In the genomic region with DNA sequence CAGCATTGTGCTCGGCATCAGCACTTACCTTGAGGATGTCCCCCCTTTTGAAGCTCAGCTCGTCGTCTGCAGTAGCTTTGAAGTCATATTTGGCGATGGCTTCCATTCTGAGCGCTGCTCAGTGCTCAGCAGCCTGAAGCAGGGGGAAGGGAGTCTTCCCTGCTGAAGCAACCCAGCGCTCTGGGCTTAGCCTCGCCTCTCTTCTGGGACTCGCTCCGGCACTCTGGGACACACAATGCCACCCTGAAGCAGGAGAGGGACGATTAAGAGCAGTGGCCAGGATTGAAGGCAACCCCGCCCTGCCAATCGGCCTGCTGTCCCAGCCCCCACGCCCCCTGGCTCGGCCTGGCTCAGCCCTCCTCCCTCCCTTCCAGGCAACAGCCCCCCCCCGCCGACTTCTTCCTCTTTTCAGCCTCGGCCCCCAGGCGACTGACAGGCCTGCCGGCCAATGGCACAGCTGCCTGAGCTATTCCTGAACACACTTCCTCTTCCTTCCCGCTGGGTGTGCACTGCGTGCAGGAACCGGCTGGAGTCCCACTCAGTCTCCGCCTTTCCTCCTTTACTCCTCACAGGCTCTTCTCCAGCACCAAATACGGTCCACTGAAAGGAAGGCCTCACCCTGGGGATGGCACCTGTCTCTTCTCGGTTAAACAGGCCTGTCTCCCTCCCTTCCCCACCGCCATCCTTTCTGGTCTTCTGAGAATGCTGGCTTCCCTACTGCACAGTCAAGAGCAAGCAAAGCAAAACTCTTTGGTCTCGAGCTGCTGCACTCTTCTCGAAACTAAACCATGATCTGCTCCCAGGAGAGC, we compare ENCODE assay signal across 1 cellular context.
TF ChIP-seq lines count a peak whose summit lies in the region.

No MANE protein-coding gene starts in this region.

TF ChIP-seq in HepG2, 621 proteins besides CTCF, POLR2A, EP300 and RAD21 (continued from another document and continues in another):
- TF ChIP-seq, protein P1, sequence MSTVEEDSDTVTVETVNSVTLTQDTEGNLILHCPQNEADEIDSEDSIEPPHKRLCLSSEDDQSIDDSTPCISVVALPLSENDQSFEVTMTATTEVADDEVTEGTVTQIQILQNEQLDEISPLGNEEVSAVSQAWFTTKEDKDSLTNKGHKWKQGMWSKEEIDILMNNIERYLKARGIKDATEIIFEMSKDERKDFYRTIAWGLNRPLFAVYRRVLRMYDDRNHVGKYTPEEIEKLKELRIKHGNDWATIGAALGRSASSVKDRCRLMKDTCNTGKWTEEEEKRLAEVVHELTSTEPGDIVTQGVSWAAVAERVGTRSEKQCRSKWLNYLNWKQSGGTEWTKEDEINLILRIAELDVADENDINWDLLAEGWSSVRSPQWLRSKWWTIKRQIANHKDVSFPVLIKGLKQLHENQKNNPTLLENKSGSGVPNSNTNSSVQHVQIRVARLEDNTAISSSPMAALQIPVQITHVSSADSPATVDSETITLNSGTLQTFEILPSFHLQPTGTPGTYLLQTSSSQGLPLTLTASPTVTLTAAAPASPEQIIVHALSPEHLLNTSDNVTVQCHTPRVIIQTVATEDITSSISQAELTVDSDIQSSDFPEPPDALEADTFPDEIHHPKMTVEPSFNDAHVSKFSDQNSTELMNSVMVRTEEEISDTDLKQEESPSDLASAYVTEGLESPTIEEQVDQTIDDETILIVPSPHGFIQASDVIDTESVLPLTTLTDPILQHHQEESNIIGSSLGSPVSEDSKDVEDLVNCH (CRISPR knock-in tag; IDR thresholded peaks at IDR 0.05): no peak
- no peak; the same call in 1 of the 2 replicates for TF ChIP-seq NCOR1 (IDR thresholded peaks at IDR 0.05; ENCODE audit: borderline replicate concordance, low read length)
- TF ChIP-seq FIP1L1 (IDR thresholded peaks at IDR 0.05; ENCODE audit: borderline replicate concordance, insufficient read depth, low read depth, low read length): no peak
- TF ChIP-seq, protein P2, sequence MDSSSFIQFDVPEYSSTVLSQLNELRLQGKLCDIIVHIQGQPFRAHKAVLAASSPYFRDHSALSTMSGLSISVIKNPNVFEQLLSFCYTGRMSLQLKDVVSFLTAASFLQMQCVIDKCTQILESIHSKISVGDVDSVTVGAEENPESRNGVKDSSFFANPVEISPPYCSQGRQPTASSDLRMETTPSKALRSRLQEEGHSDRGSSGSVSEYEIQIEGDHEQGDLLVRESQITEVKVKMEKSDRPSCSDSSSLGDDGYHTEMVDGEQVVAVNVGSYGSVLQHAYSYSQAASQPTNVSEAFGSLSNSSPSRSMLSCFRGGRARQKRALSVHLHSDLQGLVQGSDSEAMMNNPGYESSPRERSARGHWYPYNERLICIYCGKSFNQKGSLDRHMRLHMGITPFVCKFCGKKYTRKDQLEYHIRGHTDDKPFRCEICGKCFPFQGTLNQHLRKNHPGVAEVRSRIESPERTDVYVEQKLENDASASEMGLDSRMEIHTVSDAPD (CRISPR knock-in tag; IDR thresholded peaks at IDR 0.05): no peak
- no peak; the same call in 1 of the 2 replicates for TF ChIP-seq ZSCAN21 (CRISPR knock-in tag; IDR thresholded peaks at IDR 0.05; ENCODE audit: borderline replicate concordance)
- TF ChIP-seq PPARG (CRISPR knock-in tag; conservative IDR thresholded peaks at IDR 0.05): peak; percentile 61; the same call in 1 of the 2 replicates
- peak; percentile 34; the same call in 1 of the 2 replicates for TF ChIP-seq NR2F6 (IDR thresholded peaks at IDR 0.05)
- 0 out of 2 replicates have a peak, but pooled peaks have one; percentile 35 for TF ChIP-seq NR2F6 (CRISPR knock-in tag; IDR thresholded peaks at IDR 0.05)
- TF ChIP-seq HOXA7 (CRISPR knock-in tag; IDR thresholded peaks at IDR 0.05): no peak
- TF ChIP-seq ZNF644 (CRISPR knock-in tag; IDR thresholded peaks at IDR 0.05; ENCODE audit: low read depth): no peak
- peak; percentile 41 for TF ChIP-seq NCOA2 (CRISPR knock-in tag; IDR thresholded peaks at IDR 0.05)
- TF ChIP-seq TAF15 (IDR thresholded peaks at IDR 0.05; ENCODE audit: low read depth, low read length, poor library complexity, severe bottlenecking): no peak
- TF ChIP-seq SP5 (CRISPR knock-in tag; IDR thresholded peaks at IDR 0.05; ENCODE audit: borderline replicate concordance, low read depth): 0 out of 2 replicates have a peak, but pooled peaks have one; percentile 39
- TF ChIP-seq MIER3 (CRISPR knock-in tag; IDR thresholded peaks at IDR 0.05; ENCODE audit: borderline replicate concordance): peak; percentile 71; the same call in 1 of the 2 replicates
- no peak for TF ChIP-seq ZNF326 (CRISPR knock-in tag; IDR thresholded peaks at IDR 0.05; ENCODE audit: borderline replicate concordance)
- TF ChIP-seq ELF4 (CRISPR knock-in tag; IDR thresholded peaks at IDR 0.05; ENCODE audit: borderline replicate concordance): peak; percentile 83; the same call in 1 of the 2 replicates
- TF ChIP-seq ZNF563 (CRISPR knock-in tag; IDR thresholded peaks at IDR 0.05): no peak
- no peak for TF ChIP-seq GPN1 (CRISPR knock-in tag; IDR thresholded peaks at IDR 0.05; ENCODE audit: borderline replicate concordance)
- TF ChIP-seq PTBP1 (IDR thresholded peaks at IDR 0.05; ENCODE audit: low read depth, low read length, poor library complexity, severe bottlenecking): no peak
- TF ChIP-seq ZNF33B (CRISPR knock-in tag; IDR thresholded peaks at IDR 0.05): no peak; the same call in 1 of the 2 replicates
- TF ChIP-seq ZNF382 (CRISPR knock-in tag; IDR thresholded peaks at IDR 0.05; ENCODE audit: borderline replicate concordance): no peak
- TF ChIP-seq CBX2 (IDR thresholded peaks at IDR 0.05; ENCODE audit: low read depth, low read length): no peak
- TF ChIP-seq CBX2 (CRISPR knock-in tag; IDR thresholded peaks at IDR 0.05; ENCODE audit: low read depth): no peak
- no peak; the same call in 1 of the 2 replicates for TF ChIP-seq SP140L (CRISPR knock-in tag; IDR thresholded peaks at IDR 0.05; ENCODE audit: borderline replicate concordance)
- no peak for TF ChIP-seq SMARCE1 (IDR thresholded peaks at IDR 0.05; ENCODE audit: borderline replicate concordance)
- peak; percentile 88 for TF ChIP-seq PHF20 (CRISPR knock-in tag; IDR thresholded peaks at IDR 0.05)
- no peak for TF ChIP-seq SKI (IDR thresholded peaks at IDR 0.05; ENCODE audit: partially characterized antibody)
- no peak for TF ChIP-seq KDM1A (CRISPR knock-in tag; IDR thresholded peaks at IDR 0.05)
- 0 out of 2 replicates have a peak, but pooled peaks have one; percentile 53 for TF ChIP-seq ZNF468 (CRISPR knock-in tag; IDR thresholded peaks at IDR 0.05)
- peak; percentile 51 for TF ChIP-seq HDAC2 (CRISPR knock-in tag; IDR thresholded peaks at IDR 0.05)
- TF ChIP-seq ZFP82 (CRISPR knock-in tag; IDR thresholded peaks at IDR 0.05; ENCODE audit: borderline replicate concordance): peak; percentile 48; the same call in 1 of the 2 replicates
- TF ChIP-seq SRSF1 (optimal IDR thresholded peaks at IDR 0.05; ENCODE audit: low read depth, low read length): peak; percentile 84
- TF ChIP-seq ZNF20 (CRISPR knock-in tag; IDR thresholded peaks at IDR 0.05): no peak
- TF ChIP-seq HMG20B (CRISPR knock-in tag; conservative IDR thresholded peaks at IDR 0.05): peak; percentile 34; the same call in 1 of the 2 replicates
- no peak for TF ChIP-seq ARNT (IDR thresholded peaks at IDR 0.05)
- no peak for TF ChIP-seq BHLHE40 (IDR thresholded peaks at IDR 0.05; ENCODE audit: low read length)
- peak; percentile 20; the same call in 1 of the 2 replicates for TF ChIP-seq REPIN1 (CRISPR knock-in tag; IDR thresholded peaks at IDR 0.05; ENCODE audit: borderline replicate concordance, low read depth)
- no peak for TF ChIP-seq ZNF333 (CRISPR knock-in tag; IDR thresholded peaks at IDR 0.05; ENCODE audit: borderline replicate concordance)
- TF ChIP-seq, protein P3, sequence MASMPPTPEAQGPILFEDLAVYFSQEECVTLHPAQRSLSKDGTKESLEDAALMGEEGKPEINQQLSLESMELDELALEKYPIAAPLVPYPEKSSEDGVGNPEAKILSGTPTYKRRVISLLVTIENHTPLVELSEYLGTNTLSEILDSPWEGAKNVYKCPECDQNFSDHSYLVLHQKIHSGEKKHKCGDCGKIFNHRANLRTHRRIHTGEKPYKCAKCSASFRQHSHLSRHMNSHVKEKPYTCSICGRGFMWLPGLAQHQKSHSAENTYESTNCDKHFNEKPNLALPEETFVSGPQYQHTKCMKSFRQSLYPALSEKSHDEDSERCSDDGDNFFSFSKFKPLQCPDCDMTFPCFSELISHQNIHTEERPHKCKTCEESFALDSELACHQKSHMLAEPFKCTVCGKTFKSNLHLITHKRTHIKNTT (CRISPR knock-in tag; IDR thresholded peaks at IDR 0.05): no peak
- TF ChIP-seq MLLT10 (CRISPR knock-in tag; IDR thresholded peaks at IDR 0.05): no peak
- TF ChIP-seq MTF2 (CRISPR knock-in tag; IDR thresholded peaks at IDR 0.05; ENCODE audit: borderline replicate concordance): no peak
- peak; percentile 72 for TF ChIP-seq ZMYM4 (CRISPR knock-in tag; IDR thresholded peaks at IDR 0.05)
- TF ChIP-seq, protein P4, sequence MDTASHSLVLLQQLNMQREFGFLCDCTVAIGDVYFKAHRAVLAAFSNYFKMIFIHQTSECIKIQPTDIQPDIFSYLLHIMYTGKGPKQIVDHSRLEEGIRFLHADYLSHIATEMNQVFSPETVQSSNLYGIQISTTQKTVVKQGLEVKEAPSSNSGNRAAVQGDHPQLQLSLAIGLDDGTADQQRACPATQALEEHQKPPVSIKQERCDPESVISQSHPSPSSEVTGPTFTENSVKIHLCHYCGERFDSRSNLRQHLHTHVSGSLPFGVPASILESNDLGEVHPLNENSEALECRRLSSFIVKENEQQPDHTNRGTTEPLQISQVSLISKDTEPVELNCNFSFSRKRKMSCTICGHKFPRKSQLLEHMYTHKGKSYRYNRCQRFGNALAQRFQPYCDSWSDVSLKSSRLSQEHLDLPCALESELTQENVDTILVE (CRISPR knock-in tag; IDR thresholded peaks at IDR 0.05): peak; percentile 51; the same call in 1 of the 2 replicates
- TF ChIP-seq, protein P5, sequence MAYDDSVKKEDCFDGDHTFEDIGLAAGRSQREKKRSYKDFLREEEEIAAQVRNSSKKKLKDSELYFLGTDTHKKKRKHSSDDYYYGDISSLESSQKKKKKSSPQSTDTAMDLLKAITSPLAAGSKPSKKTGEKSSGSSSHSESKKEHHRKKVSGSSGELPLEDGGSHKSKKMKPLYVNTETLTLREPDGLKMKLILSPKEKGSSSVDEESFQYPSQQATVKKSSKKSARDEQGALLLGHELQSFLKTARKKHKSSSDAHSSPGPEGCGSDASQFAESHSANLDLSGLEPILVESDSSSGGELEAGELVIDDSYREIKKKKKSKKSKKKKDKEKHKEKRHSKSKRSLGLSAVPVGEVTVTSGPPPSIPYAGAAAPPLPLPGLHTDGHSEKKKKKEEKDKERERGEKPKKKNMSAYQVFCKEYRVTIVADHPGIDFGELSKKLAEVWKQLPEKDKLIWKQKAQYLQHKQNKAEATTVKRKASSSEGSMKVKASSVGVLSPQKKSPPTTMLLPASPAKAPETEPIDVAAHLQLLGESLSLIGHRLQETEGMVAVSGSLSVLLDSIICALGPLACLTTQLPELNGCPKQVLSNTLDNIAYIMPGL (CRISPR knock-in tag; IDR thresholded peaks at IDR 0.05; ENCODE audit: borderline replicate concordance in 1 of 2, low read depth in 1 of 2): peak; percentile 67 to 77
- TF ChIP-seq, protein P6, sequence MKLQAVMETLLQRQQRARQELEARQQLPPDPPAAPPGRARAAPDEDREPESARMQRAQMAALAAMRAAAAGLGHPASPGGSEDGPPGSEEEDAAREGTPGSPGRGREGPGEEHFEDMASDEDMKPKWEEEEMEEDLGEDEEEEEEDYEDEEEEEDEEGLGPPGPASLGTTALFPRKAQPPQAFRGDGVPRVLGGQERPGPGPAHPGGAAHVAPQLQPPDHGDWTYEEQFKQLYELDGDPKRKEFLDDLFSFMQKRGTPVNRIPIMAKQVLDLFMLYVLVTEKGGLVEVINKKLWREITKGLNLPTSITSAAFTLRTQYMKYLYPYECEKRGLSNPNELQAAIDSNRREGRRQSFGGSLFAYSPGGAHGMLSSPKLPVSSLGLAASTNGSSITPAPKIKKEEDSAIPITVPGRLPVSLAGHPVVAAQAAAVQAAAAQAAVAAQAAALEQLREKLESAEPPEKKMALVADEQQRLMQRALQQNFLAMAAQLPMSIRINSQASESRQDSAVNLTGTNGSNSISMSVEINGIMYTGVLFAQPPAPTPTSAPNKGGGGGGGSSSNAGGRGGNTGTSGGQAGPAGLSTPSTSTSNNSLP (IDR thresholded peaks at IDR 0.05; ENCODE audit: low read depth, low read length): no peak
- TF ChIP-seq ZNF614 (CRISPR knock-in tag; IDR thresholded peaks at IDR 0.05; ENCODE audit: borderline replicate concordance): peak; percentile 53; the same call in 1 of the 2 replicates
- peak; percentile 31; the same call in 1 of the 2 replicates for TF ChIP-seq BORCS8-MEF2B (CRISPR knock-in tag; IDR thresholded peaks at IDR 0.05)
- TF ChIP-seq, protein P7, sequence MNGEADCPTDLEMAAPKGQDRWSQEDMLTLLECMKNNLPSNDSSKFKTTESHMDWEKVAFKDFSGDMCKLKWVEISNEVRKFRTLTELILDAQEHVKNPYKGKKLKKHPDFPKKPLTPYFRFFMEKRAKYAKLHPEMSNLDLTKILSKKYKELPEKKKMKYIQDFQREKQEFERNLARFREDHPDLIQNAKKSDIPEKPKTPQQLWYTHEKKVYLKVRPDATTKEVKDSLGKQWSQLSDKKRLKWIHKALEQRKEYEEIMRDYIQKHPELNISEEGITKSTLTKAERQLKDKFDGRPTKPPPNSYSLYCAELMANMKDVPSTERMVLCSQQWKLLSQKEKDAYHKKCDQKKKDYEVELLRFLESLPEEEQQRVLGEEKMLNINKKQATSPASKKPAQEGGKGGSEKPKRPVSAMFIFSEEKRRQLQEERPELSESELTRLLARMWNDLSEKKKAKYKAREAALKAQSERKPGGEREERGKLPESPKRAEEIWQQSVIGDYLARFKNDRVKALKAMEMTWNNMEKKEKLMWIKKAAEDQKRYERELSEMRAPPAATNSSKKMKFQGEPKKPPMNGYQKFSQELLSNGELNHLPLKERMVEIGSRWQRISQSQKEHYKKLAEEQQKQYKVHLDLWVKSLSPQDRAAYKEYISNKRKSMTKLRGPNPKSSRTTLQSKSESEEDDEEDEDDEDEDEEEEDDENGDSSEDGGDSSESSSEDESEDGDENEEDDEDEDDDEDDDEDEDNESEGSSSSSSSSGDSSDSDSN (CRISPR knock-in tag; IDR thresholded peaks at IDR 0.05): peak; percentile 92
- TF ChIP-seq ZBTB42 (CRISPR knock-in tag; IDR thresholded peaks at IDR 0.05): no peak
- TF ChIP-seq NBN (conservative IDR thresholded peaks at IDR 0.05): no peak
- peak; percentile 36; the same call in 1 of the 2 replicates for TF ChIP-seq HIVEP1 (CRISPR knock-in tag; IDR thresholded peaks at IDR 0.05)
- no peak for TF ChIP-seq ZNF337 (CRISPR knock-in tag; IDR thresholded peaks at IDR 0.05; ENCODE audit: borderline replicate concordance, low read depth)
- TF ChIP-seq MEF2D (CRISPR knock-in tag; IDR thresholded peaks at IDR 0.05): peak; percentile 62
- TF ChIP-seq, protein P8, sequence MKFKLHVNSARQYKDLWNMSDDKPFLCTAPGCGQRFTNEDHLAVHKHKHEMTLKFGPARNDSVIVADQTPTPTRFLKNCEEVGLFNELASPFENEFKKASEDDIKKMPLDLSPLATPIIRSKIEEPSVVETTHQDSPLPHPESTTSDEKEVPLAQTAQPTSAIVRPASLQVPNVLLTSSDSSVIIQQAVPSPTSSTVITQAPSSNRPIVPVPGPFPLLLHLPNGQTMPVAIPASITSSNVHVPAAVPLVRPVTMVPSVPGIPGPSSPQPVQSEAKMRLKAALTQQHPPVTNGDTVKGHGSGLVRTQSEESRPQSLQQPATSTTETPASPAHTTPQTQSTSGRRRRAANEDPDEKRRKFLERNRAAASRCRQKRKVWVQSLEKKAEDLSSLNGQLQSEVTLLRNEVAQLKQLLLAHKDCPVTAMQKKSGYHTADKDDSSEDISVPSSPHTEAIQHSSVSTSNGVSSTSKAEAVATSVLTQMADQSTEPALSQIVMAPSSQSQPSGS (CRISPR knock-in tag; IDR thresholded peaks at IDR 0.05): peak; percentile 64; the same call in 1 of the 2 replicates
- peak; percentile 92 for TF ChIP-seq ELF1 (CRISPR knock-in tag; IDR thresholded peaks at IDR 0.05)
- no peak for TF ChIP-seq ZNF550 (CRISPR knock-in tag; IDR thresholded peaks at IDR 0.05; ENCODE audit: borderline replicate concordance)
